ENCODE assay signal across 8 cellular contexts in the genomic region with DNA sequence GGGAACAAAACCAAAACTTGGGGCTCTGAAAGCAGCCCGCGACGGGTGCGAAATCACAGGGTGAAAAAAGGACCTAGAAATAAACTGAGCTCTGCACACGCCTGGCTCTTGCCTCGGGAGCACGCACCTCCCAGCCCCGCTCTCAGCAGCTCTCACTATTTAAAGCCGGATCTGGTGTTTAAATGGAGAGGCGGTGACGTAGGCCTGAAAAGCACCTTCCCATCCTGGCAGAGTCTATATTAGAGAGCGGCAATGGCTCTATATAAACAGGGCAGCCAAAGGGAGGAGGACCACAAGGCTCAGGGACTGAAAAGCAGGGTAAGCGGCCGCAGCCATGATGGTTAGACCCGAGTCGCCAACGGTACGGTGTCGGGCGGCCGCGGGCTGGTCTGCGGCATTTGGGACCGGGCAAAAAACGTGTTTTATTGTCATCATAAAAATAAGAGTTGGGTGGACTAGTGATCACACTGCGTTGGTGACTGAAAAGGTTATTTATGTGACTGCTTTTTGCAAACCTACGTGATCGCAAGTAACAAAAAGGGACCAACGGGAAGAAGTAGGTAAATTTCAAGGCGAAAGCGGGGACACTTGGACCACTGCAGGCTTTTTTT. TPM values are rescaled to one million over a fixed set of nuclear protein-coding genes. Genes with fewer than 3 reads are reported as not detected.
DNase-seq lines count a peak whose midpoint lies in the region; ATAC-seq, FAIRE-seq and TF ChIP-seq lines count a peak whose summit lies in the region.

No MANE protein-coding gene starts in this region.

- H3K36me3 Mint-ChIP-seq in T-helper 2 cell treated with Interferon-gamma antibody and Interleukin-4, amounts not matched to agents 5 μg/mL and 100 μg/mL, for 36 hours (ENCODE audit: low read depth), result peaks cover 27% of the 10 kb centered on the region

- peak overlapping the region; percentile 100 for H3K4me3 Mint-ChIP-seq in T-helper 2 cell treated with Interferon-gamma antibody and Interleukin-4, amounts not matched to agents 5 μg/mL and 100 μg/mL, for 36 hours

- peaks cover 3% of the 10 kb centered on the region for H3K9me3 Mint-ChIP-seq in T-helper 2 cell treated with Interferon-gamma antibody and Interleukin-4, amounts not matched to agents 5 μg/mL and 100 μg/mL, for 36 hours

- WGBS in psoas muscle, 3 donors, result 0% methylated on average over 31 of the region's 31 CpGs

- no peaks in the 10 kb centered on the region for H3K9me3 ChIP-seq in ascending aorta
- no peaks in the 10 kb centered on the region for H3K9me3 ChIP-seq in right atrium auricular region
- no peaks in the 10 kb centered on the region for H3K9me3 ChIP-seq in psoas muscle

- intact Hi-C loops in ascending aorta (cut with DNase I), result loop anchor here (5.0 kb wide), 1 partner anchor 47 kb away; no protein-coding TSS in a partner anchor
- intact Hi-C loops in psoas muscle (cut with DNase I), result loop anchor here in 1 of 2 donors (10.0 kb wide), 1 partner anchor 265 kb away; the partner anchor contains the start of gene TSHR

- peaks cover 4% of the 10 kb centered on the region for H3K27me3 Mint-ChIP-seq in T-helper 2 cell treated with Interferon-gamma antibody and Interleukin-4, amounts not matched to agents 5 μg/mL and 100 μg/mL, for 36 hours (ENCODE audit: low read depth)

- peaks cover 36% of the 10 kb centered on the region for H3K4me1 Mint-ChIP-seq in T-helper 2 cell treated with Interferon-gamma antibody and Interleukin-4, amounts not matched to agents 5 μg/mL and 100 μg/mL, for 36 hours (ENCODE audit: low read depth)

- ATAC-seq in GM18505 (IDR thresholded peaks at IDR 0.05; ENCODE audit: unreplicated experiment), result peak; percentile 49
- peak; percentile 45 for ATAC-seq in HG02970 (IDR thresholded peaks at IDR 0.05; ENCODE audit: low FRiP score, unreplicated experiment)
- peak; percentile 74 to 78 (median 75) for ATAC-seq in psoas muscle

- H3K36me3 ChIP-seq in ascending aorta, result peaks cover 9 to 14% of the 10 kb centered on the region in 2 donors
- peaks cover 15% of the 10 kb centered on the region for H3K36me3 ChIP-seq in right atrium auricular region
- H3K36me3 ChIP-seq in psoas muscle (ENCODE audit: insufficient read depth in 1 of 2, low read depth in 1 of 2), result peaks cover 0 to 21% of the 10 kb centered on the region in 2 donors

- TF ChIP-seq CTCF in ascending aorta (IDR thresholded peaks at IDR 0.05) (no peak), right atrium auricular region (IDR thresholded peaks at IDR 0.05) (no peak), psoas muscle (IDR thresholded peaks at IDR 0.05) (no peak)

- H3K27ac Mint-ChIP-seq in T-helper 2 cell treated with Interferon-gamma antibody and Interleukin-4, amounts not matched to agents 5 μg/mL and 100 μg/mL, for 36 hours, result peak overlapping the region; percentile 100

- TF ChIP-seq POLR2A in GM18505 (IDR thresholded peaks at IDR 0.05; ENCODE audit: borderline replicate concordance, extremely low read depth, insufficient read depth, insufficient read length), result peak; percentile 98

- peak overlapping the region; percentile 91 to 96 for H3K4me3 ChIP-seq in ascending aorta
- peak overlapping the region; percentile 80 to 81 for H3K4me3 ChIP-seq in right atrium auricular region
- H3K4me3 ChIP-seq in psoas muscle, result peak overlapping the region; percentile 87

- H3K4me1 ChIP-seq in ascending aorta, result peaks cover 2 to 23% of the 10 kb centered on the region in 2 donors
- H3K4me1 ChIP-seq in right atrium auricular region, result peaks cover 0 to 32% of the 10 kb centered on the region in 2 donors
- peaks cover 22% of the 10 kb centered on the region for H3K4me1 ChIP-seq in psoas muscle

- peak; percentile 97 for DNase-seq in NCI-H187 treated with DMSO at 0.1 percent for 48 hours (lab: John Stamatoyannopoulos, UW)
- DNase-seq in T-helper 2 cell treated with Interferon-gamma antibody and Interleukin-4, amounts not matched to agents 5 μg/mL and 100 μg/mL, for 36 hours (ENCODE audit: low spot score), result peak; percentile 84
- peak; percentile 88 to 97 for DNase-seq in ascending aorta (ENCODE audit: low spot score in 2 of 2)
- DNase-seq in right atrium auricular region (ENCODE audit: low spot score), result peak; percentile 98
- peak; percentile 87 to 92 for DNase-seq in psoas muscle
- DNase-seq in urothelium cell line (ENCODE audit: low spot score), result peak; percentile 89

- FAIRE-seq in urothelium cell line (lab: Jason Lieb, UNC), result no peak

- H3K27ac ChIP-seq in ascending aorta (peak overlapping the region; percentile 98 to 99), right atrium auricular region (peak overlapping the region; percentile 99), psoas muscle (peak overlapping the region; percentile 97)

- no peaks in the 10 kb centered on the region for H3K27me3 ChIP-seq in ascending aorta
- no peaks in the 10 kb centered on the region for H3K27me3 ChIP-seq in right atrium auricular region
- no peaks in the 10 kb centered on the region for H3K27me3 ChIP-seq in psoas muscle (ENCODE audit: insufficient read depth in 3 of 3, low read length in 2 of 3)

RNA-seq across cellular contexts. Expression of gene GTF2A1, which starts 1.4 kb away (rescaled TPM):
- total RNA-seq in ascending aorta (47.9 TPM), right atrium auricular region (10 to 100 TPM; 14.6 to 17.1 TPM), psoas muscle (10 to 100 TPM; 25.5 to 45.1 (median 33.0) TPM)
- 10 to 100 TPM in 1 of 3 donors, 1 to 10 TPM in 2; 8.1 to 25.3 (median 8.8) TPM for polyA plus RNA-seq in psoas muscle

Comparison
In these comparisons a context has a peak if more than half of its experiments do, and no peak if none do; other contexts are left out.
1. Peak in every context shown above with its lines: DNase-seq, ATAC-seq, H3K4me3 ChIP-seq and H3K27ac ChIP-seq.